ENCODE assay signal across 9 cellular contexts in the genomic region with DNA sequence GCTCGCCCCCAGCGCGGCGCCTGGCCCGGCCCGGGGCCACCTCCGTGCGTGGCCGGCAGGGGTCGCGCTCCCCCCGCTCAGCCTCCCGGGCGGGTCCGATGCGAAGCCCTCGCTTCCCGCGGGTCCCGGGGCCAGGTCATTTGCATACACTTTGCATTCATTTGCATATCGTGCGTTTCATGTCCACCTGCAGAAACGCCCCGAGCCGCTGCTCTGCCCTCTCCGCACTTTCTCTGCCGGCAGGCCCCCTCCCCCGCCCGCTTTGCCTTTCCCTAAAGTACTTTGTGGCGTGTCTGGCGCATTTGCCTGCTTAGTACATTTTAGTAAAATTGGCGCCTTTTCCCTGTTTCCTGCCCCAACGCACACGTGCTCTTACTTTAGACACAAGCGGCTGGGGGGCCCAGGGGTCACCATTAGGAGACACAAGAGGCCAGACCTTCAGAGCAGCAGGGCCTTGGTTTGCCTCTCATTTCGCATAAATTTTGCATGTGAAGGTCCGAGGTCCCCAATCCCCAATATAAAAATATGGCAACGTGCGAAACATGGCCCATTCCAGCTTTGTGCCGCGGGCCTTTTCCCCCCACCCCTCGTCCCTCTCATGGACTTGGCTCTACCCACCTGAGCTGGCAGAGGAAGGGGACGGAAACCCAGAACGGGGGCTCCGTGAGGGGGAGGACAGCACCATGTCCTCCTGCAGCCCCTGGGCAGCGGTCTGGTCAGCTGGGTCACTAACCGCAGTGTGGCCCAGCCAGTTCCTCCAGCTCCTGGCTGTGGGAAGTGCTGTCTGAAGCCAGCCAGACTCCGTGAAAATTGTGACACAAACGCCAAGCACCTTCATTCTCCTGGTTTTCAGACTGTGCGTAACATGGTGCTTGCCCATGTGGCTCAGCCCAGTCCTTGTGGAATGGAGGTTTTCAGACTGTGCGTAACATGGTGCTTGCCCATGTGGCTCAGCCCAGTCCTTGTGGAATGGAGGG. TPM values are rescaled to one million over a fixed set of nuclear protein-coding genes. Genes with fewer than 3 reads are reported as not detected.
A peak's percentile ranks its signal among the peaks of the same experiment; 100 is the strongest.
DNase-seq lines count a peak whose midpoint lies in the region; ATAC-seq and TF ChIP-seq lines count a peak whose summit lies in the region.
"Had no signal": no experiment of that assay in that cellular context is flagged by ENCODE, and none has a peak within 500 bp of the region (broad histone marks: within the 10 kb centered on the region; RNA-seq: fewer than 3 reads in every experiment).

No MANE protein-coding gene starts in this region.

- H3K27ac ChIP-seq in HCT116 (ENCODE audit: low read depth, low read length) (no peak overlapping the region), RWPE2 (ENCODE audit: poor library complexity, severe bottlenecking) (no peak overlapping the region), hepatocyte (no peak overlapping the region)
- H3K27ac ChIP-seq: SK-N-MC had no signal

- RAD21 ChIA-PET in HCT116 (lab: Charles Lee; ENCODE audit: low non-redundant PET in 1 of 2, low total read pairs in 2 of 2, uncharacterized antibody in 2 of 2, unreplicated experiment in 2 of 2), result interaction anchor here in 1 of 2 experiments (0.6 kb wide), 1 partner anchor 51 kb away, joined by 5 read pairs; no protein-coding TSS in a partner anchor

- peak; percentile 41 to 78 (median 51); a peak in 5 of 6 replicates for TF ChIP-seq CTCF in HCT116 (IDR thresholded peaks at IDR 0.05 in 2 of 3, conservative IDR thresholded peaks at IDR 0.05 in 1 of 3; ENCODE audit: borderline replicate concordance in 1 of 3, insufficient read depth in 1 of 3, low read depth in 2 of 3, low read length in 2 of 3)
- TF ChIP-seq CTCF in RWPE2 (IDR thresholded peaks at IDR 0.05; ENCODE audit: poor library complexity, severe bottlenecking), result peak; percentile 81
- peak; percentile 51 for TF ChIP-seq CTCF in hepatocyte (IDR thresholded peaks at IDR 0.05; ENCODE audit: poor library complexity)

- no peaks in the 10 kb centered on the region for H3K9me3 ChIP-seq in HCT116 (ENCODE audit: control insufficient read depth in 1 of 2, insufficient read depth in 1 of 2, low read depth in 1 of 2, low read length in 2 of 2)
- H3K9me3 ChIP-seq in RWPE2 (ENCODE audit: severe bottlenecking), result no peaks in the 10 kb centered on the region
- H3K9me3 ChIP-seq in hepatocyte (ENCODE audit: low read depth), result no peaks in the 10 kb centered on the region

- no peaks in the 10 kb centered on the region for H3K27me3 ChIP-seq in HCT116 (ENCODE audit: insufficient read depth, low read length)
- peaks cover 82% of the 10 kb centered on the region for H3K27me3 ChIP-seq in RWPE2 (ENCODE audit: insufficient read depth, poor library complexity, severe bottlenecking)
- peaks cover 48% of the 10 kb centered on the region for H3K27me3 ChIP-seq in hepatocyte

- DNase-seq in ELF-1 (ENCODE audit: low read depth, low spot score), result peak; percentile 60
- DNase-seq in HCT116 (ENCODE audit: low read depth, low spot score), result peak; percentile 36
- DNase-seq in RWPE2 (ENCODE audit: low spot score), result no peak
- peak in 1 of 2 donors; percentile 72 for DNase-seq in activated naive CD4-positive, alpha-beta T cell treated with anti-CD3 and anti-CD28 coated beads, Interleukin-2, amount 50 U/mL, for 72 hours (ENCODE audit: low spot score in 2 of 2)
- DNase-seq in hepatocyte (ENCODE audit: low spot score), result peak; percentile 64
- peak; percentile 71 to 73 for DNase-seq in stimulated activated CD4-positive, alpha-beta T cell treated with anti-CD3 and anti-CD28 coated beads, Interleukin-2, amount 100 ng/mL, for 24 hours

- WGBS in hepatocyte (ENCODE audit: low lambda C conversion rate, missing lambda C conversion rate), result 50% methylated on average over 31 of the region's 51 CpGs

- peak overlapping the region; percentile 5 to 29 for H3K4me3 ChIP-seq in HCT116 (replicated peaks in 1 of 2; ENCODE audit: low read depth in 1 of 2, low read length in 2 of 2)
- H3K4me3 ChIP-seq in RWPE2 (ENCODE audit: severe bottlenecking), result no peak overlapping the region
- H3K4me3 ChIP-seq in hepatocyte, result no peak overlapping the region
- H3K4me3 ChIP-seq: SK-N-MC had no signal

- ATAC-seq in HCT116 (peak; percentile 83), RWPE2 (ENCODE audit: low read depth) (0 out of 3 replicates have a peak, but pooled peaks have one; percentile 34), GM18873 (IDR thresholded peaks at IDR 0.05; ENCODE audit: low FRiP score, unreplicated experiment) (no peak), GM19324 (IDR thresholded peaks at IDR 0.05; ENCODE audit: low FRiP score, unreplicated experiment) (no peak)
- ATAC-seq in activated naive CD4-positive, alpha-beta T cell treated with anti-CD3 and anti-CD28 coated beads, Interleukin-2, amount 50 U/mL, for 72 hours, result peak; percentile 80 to 81

- H4K20me1 ChIP-seq in HCT116 (ENCODE audit: insufficient read depth) (no peaks in the 10 kb centered on the region), hepatocyte (ENCODE audit: insufficient read depth, poor library complexity, severe bottlenecking) (no peaks in the 10 kb centered on the region)

- no peaks in the 10 kb centered on the region for H3K36me3 Mint-ChIP-seq in activated naive CD4-positive, alpha-beta T cell treated with anti-CD3 and anti-CD28 coated beads, Interleukin-2, amount 50 U/mL, for 72 hours

- H3K4me1 ChIP-seq in HCT116 (ENCODE audit: control insufficient read depth in 1 of 2, insufficient read depth in 2 of 2, low read length in 2 of 2), result peaks cover 0 to 18% of the 10 kb centered on the region in 2 experiments; a peak in 2 of 4 replicates
- no peaks in the 10 kb centered on the region for H3K4me1 ChIP-seq in RWPE2 (ENCODE audit: insufficient read depth, poor library complexity, severe bottlenecking)
- no peaks in the 10 kb centered on the region for H3K4me1 ChIP-seq in hepatocyte (ENCODE audit: insufficient read depth)

- CTCF ChIA-PET in HCT116 (lab: Charles Lee), result interaction anchor here (1.0 to 1.4 kb wide), 2 partner anchors 16 to 111 kb away, joined by 4 to 5 read pairs; no protein-coding TSS in a partner anchor

- no TSS peak for BruUV-seq in HCT116 (replicated peaks; lab: Mats Ljungman, UMichigan)

- intact Hi-C loops in HCT116 (cut with micrococcal nuclease), result loop anchor here (1.0 to 5.0 kb wide), 3 partner anchors 110 to 275 kb away; partner anchors contain the start of gene ZNF778

- peaks cover 7% of the 10 kb centered on the region; the same call in 1 of the 2 replicates for H3K79me2 ChIP-seq in HCT116 (ENCODE audit: insufficient read depth, low read length)
- H3K79me2 ChIP-seq in hepatocyte, result no peaks in the 10 kb centered on the region

- TF ChIP-seq POLR2A in HCT116 (IDR thresholded peaks at IDR 0.05; ENCODE audit: borderline replicate concordance, extremely low read depth, insufficient read depth, insufficient read length), result no peak

- H2AFZ ChIP-seq in HCT116 (ENCODE audit: low read depth, low read length, poor library complexity, severe bottlenecking) (no peak overlapping the region), hepatocyte (no peak overlapping the region)

- POLR2A ChIA-PET in HCT116 (lab: Charles Lee), result interaction anchor here (1.3 kb wide), 1 partner anchor 229 kb away, joined by 5 read pairs; the partner anchor contains the start of gene CDH15

- no peaks in the 10 kb centered on the region for H3K9me3 Mint-ChIP-seq in activated naive CD4-positive, alpha-beta T cell treated with anti-CD3 and anti-CD28 coated beads, Interleukin-2, amount 50 U/mL, for 72 hours

- H3K4me2 ChIP-seq in HCT116 (ENCODE audit: low read length) (peak overlapping the region; percentile 45), hepatocyte (peak overlapping the region; percentile 86)

- H3K27ac Mint-ChIP-seq in activated naive CD4-positive, alpha-beta T cell treated with anti-CD3 and anti-CD28 coated beads, Interleukin-2, amount 50 U/mL, for 72 hours, result no peak overlapping the region

- TF ChIP-seq RAD21 in HCT116 (IDR thresholded peaks at IDR 0.05; ENCODE audit: low read depth), result peak; percentile 75

- no peak overlapping the region for H3K9ac ChIP-seq in HCT116 (ENCODE audit: low read length)

- no peaks in the 10 kb centered on the region for H3K36me3 ChIP-seq in HCT116 (ENCODE audit: control insufficient read depth in 1 of 2, insufficient read depth in 2 of 2, low read length in 2 of 2)
- H3K36me3 ChIP-seq in RWPE2 (ENCODE audit: low read depth), result no peaks in the 10 kb centered on the region
- no peaks in the 10 kb centered on the region for H3K36me3 ChIP-seq in hepatocyte (replicated peaks; ENCODE audit: insufficient read depth, low read depth)

- H3K9me2 ChIP-seq in HCT116 (ENCODE audit: insufficient read depth) (no peaks in the 10 kb centered on the region), hepatocyte (replicated peaks; ENCODE audit: insufficient read depth) (no peaks in the 10 kb centered on the region)

TF ChIP-seq in HCT116, 20 proteins besides CTCF, POLR2A, EP300 and RAD21:
- TF ChIP-seq EZH2phosphoT487 (IDR thresholded peaks at IDR 0.05; ENCODE audit: borderline replicate concordance) (no peak), ZNF274 (IDR thresholded peaks at IDR 0.05; ENCODE audit: low read depth, low read length) (no peak), TCF7L2 (IDR thresholded peaks at IDR 0.05; ENCODE audit: borderline replicate concordance, extremely low read depth, insufficient read depth, insufficient read length) (peak; percentile 51)

RNA-seq across cellular contexts. Expression of gene CBFA2T3, which starts 34.8 kb away (rescaled TPM):
- total RNA-seq in HCT116 (2021; ENCODE audit: unreplicated experiment), result 19.1 TPM
- 16.8 and 17.8 TPM in 2 replicates for polyA plus RNA-seq in HCT116 (2012)
- total RNA-seq in activated naive CD4-positive, alpha-beta T cell treated with anti-CD3 and anti-CD28 coated beads, Interleukin-2, amount 50 U/mL, for 72 hours, result 1 to 10 TPM in 1 of 2 donors, under 1 TPM in 1; 0.76 to 1.1 TPM
- 0.07 TPM in 1 of 2 replicates, not detected in the other for total RNA-seq in hepatocyte
- 1.1 and 1.5 TPM in 2 replicates for polyA plus RNA-seq in hepatocyte

Comparison
In these comparisons a context has a peak if more than half of its experiments do, and no peak if none do; other contexts are left out.
1. ATAC-seq: peak in HCT116 (single experiment), RWPE2 (single experiment) and activated naive CD4-positive, alpha-beta T cell treated with anti-CD3 and anti-CD28 coated beads, Interleukin-2, amount 50 U/mL, for 72 hours (2 of 2); none in GM18873 (single experiment) and GM19324 (single experiment).
2. H3K4me3 ChIP-seq: peak in HCT116 (2 of 2); none in RWPE2 (single experiment) and hepatocyte (single experiment).
3. Peak in every context shown above with its lines, with median percentiles within 50 percentile points of each other: CTCF ChIP-seq.